12 cellular contexts compared by ENCODE assay signal in the genomic region with DNA sequence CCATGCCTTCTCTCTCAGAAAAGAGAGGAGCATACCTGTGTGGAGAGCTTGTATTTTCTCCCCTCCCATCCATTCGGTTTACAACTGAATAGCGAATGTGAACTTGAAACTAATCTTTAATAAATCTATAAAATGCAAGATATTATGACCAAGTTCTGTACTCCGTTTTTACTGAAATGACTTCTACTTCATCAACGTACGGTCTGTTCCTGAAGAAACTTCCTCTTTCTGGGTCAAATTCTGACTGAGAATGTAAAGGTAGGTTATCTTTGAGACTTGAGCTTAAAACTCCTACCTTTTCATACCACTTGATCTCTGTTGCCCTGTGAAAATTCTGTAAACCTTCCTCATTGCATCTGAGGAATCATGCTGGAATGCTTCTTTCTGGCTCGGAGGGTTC.
DNase-seq lines count a peak whose midpoint lies in the region; ATAC-seq and TF ChIP-seq lines count a peak whose summit lies in the region.
"Had no signal": no experiment of that assay in that cellular context is flagged by ENCODE, and none has a peak within 500 bp of the region (broad histone marks: within the 10 kb centered on the region; RNA-seq: fewer than 3 reads in every experiment).

No MANE protein-coding gene starts in this region.

- no peaks in the 10 kb centered on the region for H3K9me3 ChIP-seq in OCI-LY3 (ENCODE audit: insufficient read depth, low read length)
- H3K9me3 ChIP-seq: breast epithelium had no signal

- TF ChIP-seq CTCF in GM10266 (IDR thresholded peaks at IDR 0.05; ENCODE audit: control insufficient read depth, insufficient read depth, low read depth, missing control alignments) (no peak), OCI-LY3 (IDR thresholded peaks at IDR 0.05; ENCODE audit: low read depth, low read length) (no peak)

- H3K79me2 ChIP-seq in OCI-LY3 (ENCODE audit: low read length): no peaks in the 10 kb centered on the region

- DNase-seq in GM10266 (ENCODE audit: extremely low spot score): peak; percentile 40
- DNase-seq in midbrain (lab: John Stamatoyannopoulos, UW): no peak
- DNase-seq in NCI-H2081 treated with DMSO at 0.1 percent for 48 hours (lab: John Stamatoyannopoulos, UW): no peak
- no peak for DNase-seq in C1 segment of cervical spinal cord (lab: John Stamatoyannopoulos, UW)
- DNase-seq: activated CD4-positive, alpha-beta memory T cell treated with anti-CD3 and anti-CD28 coated beads for 36 hours; NCI-H1092 treated with DMSO at 0.1 percent for 48 hours had no signal

- H4K20me1 ChIP-seq in OCI-LY3 (ENCODE audit: insufficient read depth, low read length): peaks cover 36% of the 10 kb centered on the region

- peak overlapping the region; percentile 58 for H3K4me3 ChIP-seq in OCI-LY3 (ENCODE audit: low read length)
- H3K4me3 ChIP-seq: breast epithelium had no signal

- H3K36me3 ChIP-seq in OCI-LY3 (replicated peaks; ENCODE audit: low read depth, low read length): peaks cover 21% of the 10 kb centered on the region
- H3K36me3 ChIP-seq: breast epithelium had no signal

- no peak overlapping the region for H2AFZ ChIP-seq in OCI-LY3 (ENCODE audit: low read depth, low read length)

- peaks cover 37% of the 10 kb centered on the region for H3K4me1 ChIP-seq in OCI-LY3 (ENCODE audit: low read length)
- H3K4me1 ChIP-seq: breast epithelium had no signal

- H3K27me3 ChIP-seq in OCI-LY3 (ENCODE audit: low read depth, low read length): peaks cover 4% of the 10 kb centered on the region; the same call in 1 of the 2 replicates
- H3K27me3 ChIP-seq: breast epithelium had no signal

- H3K27ac ChIP-seq in OCI-LY3 (ENCODE audit: low read length): peak overlapping the region; percentile 79
- H3K27ac ChIP-seq: breast epithelium had no signal

- H3K4me2 ChIP-seq in OCI-LY3 (ENCODE audit: low read length): peak overlapping the region; percentile 80

- peak; percentile 31 for ATAC-seq in GM19035 (IDR thresholded peaks at IDR 0.05; ENCODE audit: unreplicated experiment)
- ATAC-seq in HG02642 (IDR thresholded peaks at IDR 0.05; ENCODE audit: poor library complexity, unreplicated experiment): peak; percentile 29
- ATAC-seq in HG02763 (IDR thresholded peaks at IDR 0.05; ENCODE audit: unreplicated experiment): no peak
- ATAC-seq: Panc1 had no signal

- no peak overlapping the region for H3K9ac ChIP-seq in OCI-LY3 (ENCODE audit: low read length)
